ENCODE assay signal across 1 cellular context in the genomic region with DNA sequence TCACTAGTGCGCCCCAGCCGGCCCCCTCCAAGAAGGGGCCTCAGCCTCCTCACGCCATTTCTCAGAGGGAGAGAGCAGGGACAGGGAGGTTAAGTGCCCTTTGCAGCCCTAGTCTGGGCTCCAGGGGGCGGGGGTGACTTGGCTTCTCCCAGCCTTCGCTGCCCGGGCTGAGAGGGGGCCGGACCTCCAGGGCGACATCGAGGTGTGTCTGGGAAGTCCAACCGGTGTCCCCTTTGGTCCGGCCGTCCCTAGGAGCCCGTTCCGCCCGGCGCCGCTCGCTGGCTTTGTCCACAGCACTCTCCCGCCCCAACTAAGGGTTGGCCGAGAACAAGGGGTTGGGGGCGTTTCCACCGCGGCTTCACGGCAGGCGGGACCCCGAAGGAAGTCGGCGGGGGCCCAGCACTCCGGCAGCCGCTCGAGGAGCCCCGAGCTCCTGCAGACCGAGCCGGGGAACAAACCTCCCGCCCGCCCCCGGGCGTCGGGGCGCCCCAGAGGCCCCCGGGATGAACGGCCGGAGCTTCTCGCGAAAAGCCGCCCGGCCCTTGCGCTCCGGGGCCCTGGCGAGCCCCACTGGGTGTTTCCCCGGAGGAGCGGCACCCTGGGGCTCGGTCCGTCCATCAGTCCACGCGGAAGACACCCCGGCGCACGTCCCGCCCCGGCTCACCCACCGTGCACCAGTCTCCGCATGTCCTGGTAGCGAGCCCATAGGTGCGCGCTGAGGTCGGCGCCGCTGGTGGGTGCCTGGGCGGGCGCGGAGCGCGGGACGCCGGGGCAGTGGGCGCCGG.
A peak's percentile ranks its signal among the peaks of the same experiment; 100 is the strongest.
TF ChIP-seq lines count a peak whose summit lies in the region.

No MANE protein-coding gene starts in this region.

TF ChIP-seq in HepG2, 621 proteins besides CTCF, POLR2A, EP300 and RAD21 (continued from another document and continues in another):
- TF ChIP-seq, protein P1, sequence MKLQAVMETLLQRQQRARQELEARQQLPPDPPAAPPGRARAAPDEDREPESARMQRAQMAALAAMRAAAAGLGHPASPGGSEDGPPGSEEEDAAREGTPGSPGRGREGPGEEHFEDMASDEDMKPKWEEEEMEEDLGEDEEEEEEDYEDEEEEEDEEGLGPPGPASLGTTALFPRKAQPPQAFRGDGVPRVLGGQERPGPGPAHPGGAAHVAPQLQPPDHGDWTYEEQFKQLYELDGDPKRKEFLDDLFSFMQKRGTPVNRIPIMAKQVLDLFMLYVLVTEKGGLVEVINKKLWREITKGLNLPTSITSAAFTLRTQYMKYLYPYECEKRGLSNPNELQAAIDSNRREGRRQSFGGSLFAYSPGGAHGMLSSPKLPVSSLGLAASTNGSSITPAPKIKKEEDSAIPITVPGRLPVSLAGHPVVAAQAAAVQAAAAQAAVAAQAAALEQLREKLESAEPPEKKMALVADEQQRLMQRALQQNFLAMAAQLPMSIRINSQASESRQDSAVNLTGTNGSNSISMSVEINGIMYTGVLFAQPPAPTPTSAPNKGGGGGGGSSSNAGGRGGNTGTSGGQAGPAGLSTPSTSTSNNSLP (IDR thresholded peaks at IDR 0.05; ENCODE audit: low read depth, low read length): no peak
- TF ChIP-seq ZNF124 (CRISPR knock-in tag; IDR thresholded peaks at IDR 0.05) (no peak), ZNF33B (CRISPR knock-in tag; IDR thresholded peaks at IDR 0.05) (no peak), ZNF138 (CRISPR knock-in tag; IDR thresholded peaks at IDR 0.05; ENCODE audit: low read depth) (0 out of 2 replicates have a peak, but pooled peaks have one; percentile 47), ZNF850 (CRISPR knock-in tag; conservative IDR thresholded peaks at IDR 0.05) (0 out of 2 replicates have a peak, but pooled peaks have one; percentile 38), SMAD1 (CRISPR knock-in tag; IDR thresholded peaks at IDR 0.05; ENCODE audit: borderline replicate concordance, low read depth) (no peak; the same call in 1 of the 2 replicates), SIX1 (CRISPR knock-in tag; IDR thresholded peaks at IDR 0.05; ENCODE audit: borderline replicate concordance) (no peak), HDAC1 (CRISPR knock-in tag; IDR thresholded peaks at IDR 0.05) (0 out of 2 replicates have a peak, but pooled peaks have one; percentile 47), TEAD3 (CRISPR knock-in tag; optimal IDR thresholded peaks at IDR 0.05; ENCODE audit: borderline replicate concordance) (no peak), IRF2 (CRISPR knock-in tag; IDR thresholded peaks at IDR 0.05) (no peak), ZNF225 (CRISPR knock-in tag; IDR thresholded peaks at IDR 0.05) (no peak), HDAC6 (IDR thresholded peaks at IDR 0.05; ENCODE audit: low read depth, low read length) (no peak), ZBTB37 (CRISPR knock-in tag; IDR thresholded peaks at IDR 0.05) (no peak), HNRNPK (IDR thresholded peaks at IDR 0.05; ENCODE audit: low read depth, low read length, poor library complexity, severe bottlenecking) (no peak), ZNF484 (CRISPR knock-in tag; IDR thresholded peaks at IDR 0.05; ENCODE audit: borderline replicate concordance, low read depth) (no peak), ZNF704 (CRISPR knock-in tag; IDR thresholded peaks at IDR 0.05; ENCODE audit: borderline replicate concordance) (no peak), NFIC (IDR thresholded peaks at IDR 0.05; ENCODE audit: low read length) (no peak), CAMTA2 (CRISPR knock-in tag; IDR thresholded peaks at IDR 0.05; ENCODE audit: borderline replicate concordance) (no peak), TBX3 (IDR thresholded peaks at IDR 0.05; ENCODE audit: borderline replicate concordance) (no peak), JUND (CRISPR knock-in tag; IDR thresholded peaks at IDR 0.05) (no peak), ZNF652 (CRISPR knock-in tag; IDR thresholded peaks at IDR 0.05; ENCODE audit: borderline replicate concordance, low read depth) (no peak), ZMYM3 (CRISPR knock-in tag; IDR thresholded peaks at IDR 0.05) (no peak), ZSCAN22 (CRISPR knock-in tag; IDR thresholded peaks at IDR 0.05) (no peak), ATF7-NPFF (CRISPR knock-in tag; IDR thresholded peaks at IDR 0.05; ENCODE audit: low read depth) (no peak), ZNF292 (CRISPR knock-in tag; IDR thresholded peaks at IDR 0.05; ENCODE audit: borderline replicate concordance, low read depth) (no peak), ZNF776 (CRISPR knock-in tag; IDR thresholded peaks at IDR 0.05) (no peak; the same call in 1 of the 2 replicates)
- TF ChIP-seq, protein P2, sequence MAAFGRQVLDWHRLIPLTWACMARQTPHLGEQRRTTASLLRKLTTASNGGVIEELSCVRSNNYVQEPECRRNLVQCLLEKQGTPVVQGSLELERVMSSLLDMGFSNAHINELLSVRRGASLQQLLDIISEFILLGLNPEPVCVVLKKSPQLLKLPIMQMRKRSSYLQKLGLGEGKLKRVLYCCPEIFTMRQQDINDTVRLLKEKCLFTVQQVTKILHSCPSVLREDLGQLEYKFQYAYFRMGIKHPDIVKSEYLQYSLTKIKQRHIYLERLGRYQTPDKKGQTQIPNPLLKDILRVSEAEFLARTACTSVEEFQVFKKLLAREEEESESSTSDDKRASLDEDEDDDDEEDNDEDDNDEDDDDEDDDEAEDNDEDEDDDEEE (CRISPR knock-in tag; IDR thresholded peaks at IDR 0.05): no peak
- TF ChIP-seq, protein P3, sequence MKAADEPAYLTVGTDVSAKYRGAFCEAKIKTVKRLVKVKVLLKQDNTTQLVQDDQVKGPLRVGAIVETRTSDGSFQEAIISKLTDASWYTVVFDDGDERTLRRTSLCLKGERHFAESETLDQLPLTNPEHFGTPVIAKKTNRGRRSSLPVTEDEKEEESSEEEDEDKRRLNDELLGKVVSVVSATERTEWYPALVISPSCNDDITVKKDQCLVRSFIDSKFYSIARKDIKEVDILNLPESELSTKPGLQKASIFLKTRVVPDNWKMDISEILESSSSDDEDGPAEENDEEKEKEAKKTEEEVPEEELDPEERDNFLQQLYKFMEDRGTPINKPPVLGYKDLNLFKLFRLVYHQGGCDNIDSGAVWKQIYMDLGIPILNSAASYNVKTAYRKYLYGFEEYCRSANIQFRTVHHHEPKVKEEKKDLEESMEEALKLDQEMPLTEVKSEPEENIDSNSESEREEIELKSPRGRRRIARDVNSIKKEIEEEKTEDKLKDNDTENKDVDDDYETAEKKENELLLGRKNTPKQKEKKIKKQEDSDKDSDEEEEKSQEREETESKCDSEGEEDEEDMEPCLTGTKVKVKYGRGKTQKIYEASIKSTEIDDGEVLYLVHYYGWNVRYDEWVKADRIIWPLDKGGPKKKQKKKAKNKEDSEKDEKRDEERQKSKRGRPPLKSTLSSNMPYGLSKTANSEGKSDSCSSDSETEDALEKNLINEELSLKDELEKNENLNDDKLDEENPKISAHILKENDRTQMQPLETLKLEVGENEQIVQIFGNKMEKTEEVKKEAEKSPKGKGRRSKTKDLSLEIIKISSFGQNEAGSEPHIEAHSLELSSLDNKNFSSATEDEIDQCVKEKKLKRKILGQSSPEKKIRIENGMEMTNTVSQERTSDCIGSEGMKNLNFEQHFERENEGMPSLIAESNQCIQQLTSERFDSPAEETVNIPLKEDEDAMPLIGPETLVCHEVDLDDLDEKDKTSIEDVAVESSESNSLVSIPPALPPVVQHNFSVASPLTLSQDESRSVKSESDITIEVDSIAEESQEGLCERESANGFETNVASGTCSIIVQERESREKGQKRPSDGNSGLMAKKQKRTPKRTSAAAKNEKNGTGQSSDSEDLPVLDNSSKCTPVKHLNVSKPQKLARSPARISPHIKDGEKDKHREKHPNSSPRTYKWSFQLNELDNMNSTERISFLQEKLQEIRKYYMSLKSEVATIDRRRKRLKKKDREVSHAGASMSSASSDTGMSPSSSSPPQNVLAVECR (CRISPR knock-in tag; IDR thresholded peaks at IDR 0.05; ENCODE audit: borderline replicate concordance): peak; percentile 51; the same call in 1 of the 2 replicates
- TF ChIP-seq, protein P4, sequence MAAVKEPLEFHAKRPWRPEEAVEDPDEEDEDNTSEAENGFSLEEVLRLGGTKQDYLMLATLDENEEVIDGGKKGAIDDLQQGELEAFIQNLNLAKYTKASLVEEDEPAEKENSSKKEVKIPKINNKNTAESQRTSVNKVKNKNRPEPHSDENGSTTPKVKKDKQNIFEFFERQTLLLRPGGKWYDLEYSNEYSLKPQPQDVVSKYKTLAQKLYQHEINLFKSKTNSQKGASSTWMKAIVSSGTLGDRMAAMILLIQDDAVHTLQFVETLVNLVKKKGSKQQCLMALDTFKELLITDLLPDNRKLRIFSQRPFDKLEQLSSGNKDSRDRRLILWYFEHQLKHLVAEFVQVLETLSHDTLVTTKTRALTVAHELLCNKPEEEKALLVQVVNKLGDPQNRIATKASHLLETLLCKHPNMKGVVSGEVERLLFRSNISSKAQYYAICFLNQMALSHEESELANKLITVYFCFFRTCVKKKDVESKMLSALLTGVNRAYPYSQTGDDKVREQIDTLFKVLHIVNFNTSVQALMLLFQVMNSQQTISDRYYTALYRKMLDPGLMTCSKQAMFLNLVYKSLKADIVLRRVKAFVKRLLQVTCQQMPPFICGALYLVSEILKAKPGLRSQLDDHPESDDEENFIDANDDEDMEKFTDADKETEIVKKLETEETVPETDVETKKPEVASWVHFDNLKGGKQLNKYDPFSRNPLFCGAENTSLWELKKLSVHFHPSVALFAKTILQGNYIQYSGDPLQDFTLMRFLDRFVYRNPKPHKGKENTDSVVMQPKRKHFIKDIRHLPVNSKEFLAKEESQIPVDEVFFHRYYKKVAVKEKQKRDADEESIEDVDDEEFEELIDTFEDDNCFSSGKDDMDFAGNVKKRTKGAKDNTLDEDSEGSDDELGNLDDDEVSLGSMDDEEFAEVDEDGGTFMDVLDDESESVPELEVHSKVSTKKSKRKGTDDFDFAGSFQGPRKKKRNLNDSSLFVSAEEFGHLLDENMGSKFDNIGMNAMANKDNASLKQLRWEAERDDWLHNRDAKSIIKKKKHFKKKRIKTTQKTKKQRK (IDR thresholded peaks at IDR 0.05; ENCODE audit: low read length): no peak
- TF ChIP-seq, protein P5, sequence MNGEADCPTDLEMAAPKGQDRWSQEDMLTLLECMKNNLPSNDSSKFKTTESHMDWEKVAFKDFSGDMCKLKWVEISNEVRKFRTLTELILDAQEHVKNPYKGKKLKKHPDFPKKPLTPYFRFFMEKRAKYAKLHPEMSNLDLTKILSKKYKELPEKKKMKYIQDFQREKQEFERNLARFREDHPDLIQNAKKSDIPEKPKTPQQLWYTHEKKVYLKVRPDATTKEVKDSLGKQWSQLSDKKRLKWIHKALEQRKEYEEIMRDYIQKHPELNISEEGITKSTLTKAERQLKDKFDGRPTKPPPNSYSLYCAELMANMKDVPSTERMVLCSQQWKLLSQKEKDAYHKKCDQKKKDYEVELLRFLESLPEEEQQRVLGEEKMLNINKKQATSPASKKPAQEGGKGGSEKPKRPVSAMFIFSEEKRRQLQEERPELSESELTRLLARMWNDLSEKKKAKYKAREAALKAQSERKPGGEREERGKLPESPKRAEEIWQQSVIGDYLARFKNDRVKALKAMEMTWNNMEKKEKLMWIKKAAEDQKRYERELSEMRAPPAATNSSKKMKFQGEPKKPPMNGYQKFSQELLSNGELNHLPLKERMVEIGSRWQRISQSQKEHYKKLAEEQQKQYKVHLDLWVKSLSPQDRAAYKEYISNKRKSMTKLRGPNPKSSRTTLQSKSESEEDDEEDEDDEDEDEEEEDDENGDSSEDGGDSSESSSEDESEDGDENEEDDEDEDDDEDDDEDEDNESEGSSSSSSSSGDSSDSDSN (CRISPR knock-in tag; IDR thresholded peaks at IDR 0.05): peak; percentile 78
- TF ChIP-seq, protein P6, sequence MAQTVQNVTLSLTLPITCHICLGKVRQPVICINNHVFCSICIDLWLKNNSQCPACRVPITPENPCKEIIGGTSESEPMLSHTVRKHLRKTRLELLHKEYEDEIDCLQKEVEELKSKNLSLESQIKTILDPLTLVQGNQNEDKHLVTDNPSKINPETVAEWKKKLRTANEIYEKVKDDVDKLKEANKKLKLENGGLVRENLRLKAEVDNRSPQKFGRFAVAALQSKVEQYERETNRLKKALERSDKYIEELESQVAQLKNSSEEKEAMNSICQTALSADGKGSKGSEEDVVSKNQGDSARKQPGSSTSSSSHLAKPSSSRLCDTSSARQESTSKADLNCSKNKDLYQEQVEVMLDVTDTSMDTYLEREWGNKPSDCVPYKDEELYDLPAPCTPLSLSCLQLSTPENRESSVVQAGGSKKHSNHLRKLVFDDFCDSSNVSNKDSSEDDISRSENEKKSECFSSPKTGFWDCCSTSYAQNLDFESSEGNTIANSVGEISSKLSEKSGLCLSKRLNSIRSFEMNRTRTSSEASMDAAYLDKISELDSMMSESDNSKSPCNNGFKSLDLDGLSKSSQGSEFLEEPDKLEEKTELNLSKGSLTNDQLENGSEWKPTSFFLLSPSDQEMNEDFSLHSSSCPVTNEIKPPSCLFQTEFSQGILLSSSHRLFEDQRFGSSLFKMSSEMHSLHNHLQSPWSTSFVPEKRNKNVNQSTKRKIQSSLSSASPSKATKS (CRISPR knock-in tag; IDR thresholded peaks at IDR 0.05): no peak
